In genomic region chr11:95520765-95521542, GRCh38 we compare ENCODE assay signal across 16 cellular contexts.
DNase-seq lines count a peak whose midpoint lies in the region; ATAC-seq and TF ChIP-seq lines count a peak whose summit lies in the region.
"Had no signal": no experiment of that assay in that cellular context is flagged by ENCODE, and none has a peak within 500 bp of the region (broad histone marks: within the 10 kb centered on the region; RNA-seq: fewer than 3 reads in every experiment).

No MANE protein-coding gene starts in this region.

- TF ChIP-seq CTCF in GM23338 (conservative IDR thresholded peaks at IDR 0.05; ENCODE audit: low read depth in 2 of 2) = no peak
- TF ChIP-seq CTCF in omental fat pad (IDR thresholded peaks at IDR 0.05) = no peak

- H3F3A ChIP-seq in GM23338 (replicated peaks; ENCODE audit: low read depth) = no peaks in the 10 kb centered on the region

- WGBS in neuronal stem cell (ENCODE audit: extremely low coverage in 2 of 2, insufficient read length in 2 of 2, insufficient replicate concordance in 1 of 2), 2 donors = no CpG with 5 or more reads among the region's 5 CpGs

- H2AFZ ChIP-seq in GM23338 (peak overlapping the region; percentile 18; the same call in 1 of the 2 replicates), neuronal stem cell (ENCODE audit: low read length) (no peak overlapping the region)
- H2AFZ ChIP-seq: PC-9 had no signal

- no peak overlapping the region for H3K4me3 Mint-ChIP-seq in GM23338
- H3K4me3 Mint-ChIP-seq: activated CD8-positive, alpha-beta T cell treated with anti-CD3 and anti-CD28 coated beads, Interleukin-2, amount 10 ng/mL, durations not matched to agents 7 days and 5 days; activated naive CD4-positive, alpha-beta T cell treated with anti-CD3 and anti-CD28 coated beads, Interleukin-2, amount 10 ng/mL, durations not matched to agents 7 days and 5 days; memory B cell had no signal

- H3K18ac ChIP-seq in neuronal stem cell (ENCODE audit: low read length) = no peak overlapping the region

- H3K9me3 Mint-ChIP-seq in GM23338 = no peaks in the 10 kb centered on the region
- H3K9me3 Mint-ChIP-seq: activated naive CD4-positive, alpha-beta T cell treated with anti-CD3 and anti-CD28 coated beads, Interleukin-2, amount 10 ng/mL, durations not matched to agents 7 days and 5 days; memory B cell had no signal

- no peak overlapping the region for H3K14ac ChIP-seq in neuronal stem cell (ENCODE audit: low read length)

- H3K4me1 ChIP-seq in GM23338 (ENCODE audit: insufficient read depth) = no peaks in the 10 kb centered on the region
- H3K4me1 ChIP-seq in neuronal stem cell (ENCODE audit: control insufficient read depth in 2 of 2, insufficient read depth in 1 of 2, low read depth in 1 of 2, low read length in 2 of 2) = peaks cover 0 to 2% of the 10 kb centered on the region in 2 donors
- H3K4me1 ChIP-seq: stomach had no signal

- no peak overlapping the region for H3K9ac ChIP-seq in neuronal stem cell (ENCODE audit: low read depth, low read length, poor library complexity)

- H3K27ac ChIP-seq in GM23338 (ENCODE audit: low read depth) (no peak overlapping the region), caudate nucleus (ENCODE audit: low read depth, low read length) (peak overlapping the region; percentile 36), neuronal stem cell (replicated peaks; ENCODE audit: low read length) (no peak overlapping the region)
- H3K27ac ChIP-seq: PC-9, stomach had no signal

- no peak overlapping the region for H3K4me2 ChIP-seq in GM23338
- H3K4me2 ChIP-seq in neuronal stem cell (ENCODE audit: insufficient read depth, low read length, poor library complexity, severe bottlenecking) = no peak overlapping the region
- H3K4me2 ChIP-seq: PC-9 had no signal

- no peak overlapping the region for H4K8ac ChIP-seq in neuronal stem cell (ENCODE audit: low read depth, low read length)

- no peak overlapping the region for H4K91ac ChIP-seq in neuronal stem cell (ENCODE audit: low read depth, low read length, poor library complexity)

- H3K79me2 ChIP-seq in GM23338 (replicated peaks; ENCODE audit: insufficient read depth) = no peaks in the 10 kb centered on the region

- H3K36me3 Mint-ChIP-seq in GM23338 (ENCODE audit: low read depth) = no peaks in the 10 kb centered on the region
- H3K36me3 Mint-ChIP-seq: activated naive CD4-positive, alpha-beta T cell treated with anti-CD3 and anti-CD28 coated beads, Interleukin-2, amount 10 ng/mL, durations not matched to agents 7 days and 5 days; memory B cell had no signal

- H2BK15ac ChIP-seq in neuronal stem cell (ENCODE audit: low read length) = no peak overlapping the region

- no peak overlapping the region for H3K23ac ChIP-seq in neuronal stem cell (ENCODE audit: low read depth, low read length, poor library complexity)

- no peak overlapping the region for H2BK5ac ChIP-seq in neuronal stem cell (ENCODE audit: low read length)

- peaks cover 3% of the 10 kb centered on the region for H3K27me3 Mint-ChIP-seq in GM23338 (ENCODE audit: insufficient read depth, low read depth, poor library complexity)
- H3K27me3 Mint-ChIP-seq: activated naive CD4-positive, alpha-beta T cell treated with anti-CD3 and anti-CD28 coated beads, Interleukin-2, amount 10 ng/mL, durations not matched to agents 7 days and 5 days had no signal

- peaks cover 13% of the 10 kb centered on the region for H3K9me2 ChIP-seq in GM23338 (ENCODE audit: insufficient read depth)

- H3K4me1 Mint-ChIP-seq in GM23338 = peaks cover 3% of the 10 kb centered on the region; the same call in 1 of the 3 replicates
- H3K4me1 Mint-ChIP-seq: activated naive CD4-positive, alpha-beta T cell treated with anti-CD3 and anti-CD28 coated beads, Interleukin-2, amount 10 ng/mL, durations not matched to agents 7 days and 5 days; memory B cell had no signal

- no peaks in the 10 kb centered on the region for H3K79me1 ChIP-seq in neuronal stem cell (ENCODE audit: low read depth, low read length)

- H3K27me3 ChIP-seq in GM23338 (ENCODE audit: insufficient read depth) (no peaks in the 10 kb centered on the region), neuronal stem cell (ENCODE audit: control insufficient read depth in 3 of 3, insufficient read depth in 3 of 3, low read depth in 1 of 3, low read length in 3 of 3) (no peaks in the 10 kb centered on the region)
- H3K27me3 ChIP-seq: stomach had no signal

- no peaks in the 10 kb centered on the region for H4K20me1 ChIP-seq in GM23338 (replicated peaks; ENCODE audit: insufficient read depth)

- H3K4me3 ChIP-seq in GM23338 (no peak overlapping the region), neuronal stem cell (ENCODE audit: low read length in 2 of 2) (no peak overlapping the region)
- H3K4me3 ChIP-seq: PC-9, stomach had no signal

- DNase-seq in GM23338 (ENCODE audit: low spot score) = no peak
- DNase-seq in NCI-H446 (lab: John Stamatoyannopoulos, UW) = peak; percentile 87 to 95
- DNase-seq in caudate nucleus (lab: John Stamatoyannopoulos, UW) = peak in 12 of 61 donors; percentile 7 to 54 (median 28)
- no peak for DNase-seq in omental fat pad (ENCODE audit: low spot score)
- DNase-seq in neuronal stem cell (ENCODE audit: low spot score) = no peak
- DNase-seq in NCI-H2029 treated with DMSO at 0.1 percent for 48 hours (lab: John Stamatoyannopoulos, UW) = no peak
- DNase-seq in NCI-H1694 treated with DMSO at 0.1 percent for 48 hours (lab: John Stamatoyannopoulos, UW) = no peak
- DNase-seq: activated CD8-positive, alpha-beta T cell treated with anti-CD3 and anti-CD28 coated beads, Interleukin-2, amount 10 ng/mL, durations not matched to agents 7 days and 5 days; activated naive CD4-positive, alpha-beta T cell treated with anti-CD3 and anti-CD28 coated beads, Interleukin-2, amount 10 ng/mL, durations not matched to agents 7 days and 5 days; dermis blood vessel endothelial cell; NCI-H1436; stimulated activated CD4-positive, alpha-beta T cell treated with anti-CD3 and anti-CD28 coated beads, Interleukin-4, amount 100 ng/mL, for 4 hours; stomach had no signal

- ATAC-seq in GM23338 (no peak), omental fat pad (ENCODE audit: low FRiP score) (peak; percentile 81), HG03439 (IDR thresholded peaks at IDR 0.05; ENCODE audit: unreplicated experiment) (no peak)
- ATAC-seq: activated CD8-positive, alpha-beta T cell treated with anti-CD3 and anti-CD28 coated beads, Interleukin-2, amount 10 ng/mL, durations not matched to agents 7 days and 5 days had no signal

- H3K4ac ChIP-seq in neuronal stem cell (ENCODE audit: low read length) = no peak overlapping the region

- H2BK120ac ChIP-seq in neuronal stem cell (ENCODE audit: low read depth, low read length) = no peak overlapping the region

- no peaks in the 10 kb centered on the region for H3K9me3 ChIP-seq in neuronal stem cell (replicated peaks in 1 of 2; ENCODE audit: control insufficient read depth in 2 of 2, insufficient read depth in 1 of 2, low read depth in 1 of 2, low read length in 2 of 2)
- H3K9me3 ChIP-seq: stomach had no signal

- no peak overlapping the region for H3K27ac Mint-ChIP-seq in GM23338
- H3K27ac Mint-ChIP-seq: activated CD8-positive, alpha-beta T cell treated with anti-CD3 and anti-CD28 coated beads, Interleukin-2, amount 10 ng/mL, durations not matched to agents 7 days and 5 days; activated naive CD4-positive, alpha-beta T cell treated with anti-CD3 and anti-CD28 coated beads, Interleukin-2, amount 10 ng/mL, durations not matched to agents 7 days and 5 days; memory B cell had no signal

- H3K36me3 ChIP-seq in GM23338 (ENCODE audit: insufficient read depth) (no peaks in the 10 kb centered on the region), neuronal stem cell (replicated peaks in 1 of 2; ENCODE audit: control insufficient read depth in 2 of 2, insufficient read depth in 2 of 2, low read length in 2 of 2) (no peaks in the 10 kb centered on the region)
- H3K36me3 ChIP-seq: stomach had no signal

- H2BK12ac ChIP-seq in neuronal stem cell (ENCODE audit: low read length) = no peak overlapping the region

- no peak overlapping the region for H2AK5ac ChIP-seq in neuronal stem cell (ENCODE audit: low read depth, low read length)

TF ChIP-seq in GM23338, 12 proteins besides CTCF, POLR2A, EP300 and RAD21 (continues in another document):
- no peak for TF ChIP-seq ZNF114 (CRISPR knock-in tag; IDR thresholded peaks at IDR 0.05)
- TF ChIP-seq STAT1 (IDR thresholded peaks at IDR 0.05; ENCODE audit: unreplicated experiment) = no peak

Comparison
In these comparisons a context has a peak if more than half of its experiments do, and no peak if none do; other contexts are left out.
1. DNase-seq: peak in NCI-H446 (2 of 2); none in GM23338 (single experiment), omental fat pad (single experiment), neuronal stem cell (single experiment), NCI-H2029 treated with DMSO at 0.1 percent for 48 hours (single experiment) and NCI-H1694 treated with DMSO at 0.1 percent for 48 hours (single experiment).